ENCODE assay signal across 40 cellular contexts in the genomic region with DNA sequence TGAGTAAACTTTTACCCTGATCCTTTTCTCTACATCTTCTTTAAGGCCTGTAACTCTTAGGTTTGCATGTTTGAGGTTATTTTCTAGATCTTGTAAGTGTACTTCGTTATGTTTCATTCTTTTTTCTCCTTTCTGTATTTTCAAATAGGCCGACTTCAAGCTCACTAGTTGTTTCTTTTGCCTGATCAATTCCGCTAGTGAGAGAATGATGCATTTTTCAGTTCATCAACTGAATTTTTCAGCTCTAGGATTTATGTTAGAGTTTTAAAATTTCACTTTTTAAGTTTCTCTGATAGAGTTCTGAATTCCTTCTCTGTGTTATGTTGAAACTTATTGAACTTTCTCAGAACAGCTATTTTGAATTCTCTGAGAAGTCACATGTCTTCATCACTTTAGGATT.
"Had no signal": no experiment of that assay in that cellular context is flagged by ENCODE, and none has a peak within 500 bp of the region (broad histone marks: within the 10 kb centered on the region; RNA-seq: fewer than 3 reads in every experiment).

No MANE protein-coding gene starts in this region.

- H3K4me1 Mint-ChIP-seq: activated naive CD4-positive, alpha-beta T cell treated with anti-CD3 and anti-CD28 coated beads, Interleukin-2, amount 10 ng/mL, durations not matched to agents 7 days and 5 days; activated naive CD4-positive, alpha-beta T cell treated with anti-CD3 and anti-CD28 coated beads, Interleukin-2, amount 50 U/mL, for 24 hours; activated naive CD8-positive, alpha-beta T cell treated with anti-CD3 and anti-CD28 coated beads, Interleukin-2, amount 10 ng/mL, durations not matched to agents 7 days and 5 days; brain; central memory CD8-positive, alpha-beta T cell had no signal

- FAIRE-seq: astrocyte, bronchial epithelial cell had no signal

- H3K4me1 ChIP-seq: adrenal gland, ascending aorta, body of pancreas, breast epithelium had no signal

- DNase-seq: activated effector memory CD4-positive, alpha-beta T cell treated with anti-CD3 and anti-CD28 coated beads, Interleukin-2, amount 50 U/mL, for 16 hours; activated effector memory CD4-positive, alpha-beta T cell treated with Interleukin-2 at 50 U/mL for 16 hours; activated gamma-delta T cell; activated gamma-delta T cell treated with Interleukin-2 at 50 U/mL for 16 hours; activated naive CD4-positive, alpha-beta T cell; activated naive CD4-positive, alpha-beta T cell treated with anti-CD3 and anti-CD28 coated beads for 36 hours; activated naive CD4-positive, alpha-beta T cell treated with anti-CD3 and anti-CD28 coated beads, Interleukin-2, amount 10 ng/mL, durations not matched to agents 7 days and 5 days; activated naive CD4-positive, alpha-beta T cell treated with anti-CD3 and anti-CD28 coated beads, Interleukin-2, amount 50 U/mL, for 16 hours; activated naive CD4-positive, alpha-beta T cell treated with Interleukin-2 at 50 U/mL for 16 hours; activated naive CD8-positive, alpha-beta T cell treated with anti-CD3 and anti-CD28 coated beads for 36 hours; activated naive CD8-positive, alpha-beta T cell treated with anti-CD3 and anti-CD28 coated beads, Interleukin-2, amount 10 ng/mL, durations not matched to agents 7 days and 5 days; activated naive CD8-positive, alpha-beta T cell treated with anti-CD3 and anti-CD28 coated beads, Interleukin-2, amount 50 U/mL, for 24 hours; activated T-cell treated with anti-CD3 and anti-CD28 coated beads, Interleukin-2, amount 50 U/mL, for 1 hour; activated T-cell treated with anti-CD3 and anti-CD28 coated beads, Interleukin-2, amount 50 U/mL, for 24 hours; activated T-cell treated with anti-CD3 and anti-CD28 coated beads, Interleukin-2, amount 50 U/mL, for 4 hours; activated T-cell treated with anti-CD3 and anti-CD28 coated beads, Interleukin-2, amount 50 U/mL, for 48 hours; activated T-cell treated with anti-CD3 and anti-CD28 coated beads, Interleukin-2, amount 50 U/mL, for 72 hours; adrenal gland; amniotic stem cell; amygdala; anterior cingulate cortex; aorta; body of pancreas; brain microvascular endothelial cell; caudate nucleus; central memory CD4-positive, alpha-beta T cell; cerebellar nuclear complex had no signal

- H3K27ac Mint-ChIP-seq: activated naive CD4-positive, alpha-beta T cell treated with anti-CD3 and anti-CD28 coated beads for 36 hours; activated naive CD4-positive, alpha-beta T cell treated with anti-CD3 and anti-CD28 coated beads, Interleukin-2, amount 10 ng/mL, durations not matched to agents 7 days and 5 days; activated naive CD4-positive, alpha-beta T cell treated with anti-CD3 and anti-CD28 coated beads, Interleukin-2, amount 50 U/mL, for 24 hours; activated naive CD4-positive, alpha-beta T cell treated with anti-CD3 and anti-CD28 coated beads, Interleukin-2, amount 50 U/mL, for 72 hours; activated naive CD8-positive, alpha-beta T cell; activated naive CD8-positive, alpha-beta T cell treated with anti-CD3 and anti-CD28 coated beads for 36 hours; activated naive CD8-positive, alpha-beta T cell treated with anti-CD3 and anti-CD28 coated beads, Interleukin-2, amount 10 ng/mL, durations not matched to agents 7 days and 5 days; activated naive CD8-positive, alpha-beta T cell treated with anti-CD3 and anti-CD28 coated beads, Interleukin-2, amount 50 U/mL, for 24 hours; activated T-cell treated with anti-CD3 and anti-CD28 coated beads, Interleukin-2, amount 50 U/mL, for 24 hours; activated T-cell treated with anti-CD3 and anti-CD28 coated beads, Interleukin-2, amount 50 U/mL, for 72 hours; activated T-helper 1 cell treated with anti-CD3 and anti-CD28 coated beads, Interleukin-12 subunit alpha, Interleukin-12 subunit beta, Interleukin-2, Interleukin-4 antibody, amounts not matched to agents 30 ng/mL and 10 ng/mL and 1 ng/mL, durations not matched to agents 14 hours and 24 hours and 36 hours; activated T-helper 17 cell treated with anti-CD3 and anti-CD28 coated beads, Interleukin-2, amount 50 U/mL, for 72 hours; activated T-helper 2 cell treated with anti-CD3 and anti-CD28 coated beads, Interferon-gamma antibody, Interleukin-2, Interleukin-4, amounts not matched to agents 10 μg/mL and 5 μg/mL and 100 μg/mL, durations not matched to agents 14 hours and 24 hours and 36 hours; brain had no signal

- ATAC-seq: activated naive CD4-positive, alpha-beta T cell treated with anti-CD3 and anti-CD28 coated beads, Interleukin-2, amount 50 U/mL, for 72 hours; activated naive CD8-positive, alpha-beta T cell treated with anti-CD3 and anti-CD28 coated beads, Interleukin-2, amount 50 U/mL, for 24 hours; activated T-cell treated with anti-CD3 and anti-CD28 coated beads, Interleukin-2, amount 50 U/mL, for 4 hours; activated T-cell treated with anti-CD3 and anti-CD28 coated beads, Interleukin-2, amount 50 U/mL, for 72 hours; activated T-helper 17 cell treated with anti-CD3 and anti-CD28 coated beads, Interleukin-2, amount 50 U/mL, for 72 hours; body of pancreas had no signal

- H3K27me3 ChIP-seq: adrenal gland, ascending aorta, body of pancreas, brain microvascular endothelial cell, breast epithelium, cardiac muscle cell had no signal

- H3K27ac ChIP-seq: adrenal gland, ascending aorta, body of pancreas, brain microvascular endothelial cell, breast epithelium, cardiac muscle cell had no signal

- H3K27me3 Mint-ChIP-seq: activated naive CD4-positive, alpha-beta T cell treated with anti-CD3 and anti-CD28 coated beads, Interleukin-2, amount 10 ng/mL, durations not matched to agents 7 days and 5 days had no signal

- H3K36me3 ChIP-seq: adrenal gland, ascending aorta, brain microvascular endothelial cell, breast epithelium, cardiac muscle cell had no signal

- H3K36me3 Mint-ChIP-seq: activated naive CD4-positive, alpha-beta T cell treated with anti-CD3 and anti-CD28 coated beads, Interleukin-2, amount 10 ng/mL, durations not matched to agents 7 days and 5 days had no signal

- H3K4me3 Mint-ChIP-seq: activated naive CD4-positive, alpha-beta T cell treated with anti-CD3 and anti-CD28 coated beads for 36 hours; activated naive CD4-positive, alpha-beta T cell treated with anti-CD3 and anti-CD28 coated beads, Interleukin-2, amount 10 ng/mL, durations not matched to agents 7 days and 5 days; activated naive CD4-positive, alpha-beta T cell treated with anti-CD3 and anti-CD28 coated beads, Interleukin-2, amount 50 U/mL, for 24 hours; activated naive CD8-positive, alpha-beta T cell; activated naive CD8-positive, alpha-beta T cell treated with anti-CD3 and anti-CD28 coated beads for 36 hours; activated naive CD8-positive, alpha-beta T cell treated with anti-CD3 and anti-CD28 coated beads, Interleukin-2, amount 10 ng/mL, durations not matched to agents 7 days and 5 days; activated naive CD8-positive, alpha-beta T cell treated with anti-CD3 and anti-CD28 coated beads, Interleukin-2, amount 50 U/mL, for 24 hours; activated T-cell treated with anti-CD3 and anti-CD28 coated beads, Interleukin-2, amount 50 U/mL, for 24 hours; activated T-cell treated with anti-CD3 and anti-CD28 coated beads, Interleukin-2, amount 50 U/mL, for 4 hours; activated T-cell treated with anti-CD3 and anti-CD28 coated beads, Interleukin-2, amount 50 U/mL, for 72 hours; activated T-helper 1 cell treated with anti-CD3 and anti-CD28 coated beads, Interleukin-12 subunit alpha, Interleukin-12 subunit beta, Interleukin-2, Interleukin-4 antibody, amounts not matched to agents 30 ng/mL and 10 ng/mL and 1 ng/mL, durations not matched to agents 14 hours and 24 hours and 36 hours; activated T-helper 17 cell treated with anti-CD3 and anti-CD28 coated beads, Interleukin-2, amount 50 U/mL, for 72 hours; brain; central memory CD8-positive, alpha-beta T cell had no signal

- H3K4me3 ChIP-seq: adrenal gland, ascending aorta, body of pancreas, breast epithelium, cardiac muscle cell had no signal
